In genomic region chr9:122302541-122302940, GRCh38 we compare ENCODE assay signal across 24 cellular contexts. TPM values are rescaled to one million over a fixed set of nuclear protein-coding genes. Genes with fewer than 3 reads are reported as not detected.
DNase-seq lines count a peak whose midpoint lies in the region; ATAC-seq and TF ChIP-seq lines count a peak whose summit lies in the region.
"Had no signal": no experiment of that assay in that cellular context is flagged by ENCODE, and none has a peak within 500 bp of the region (broad histone marks: within the 10 kb centered on the region; RNA-seq: fewer than 3 reads in every experiment).

No MANE protein-coding gene starts in this region.

- peaks cover 5% of the 10 kb centered on the region; the same call in 1 of the 2 replicates for H4K20me1 ChIP-seq in IMR-90 (ENCODE audit: insufficient read depth, low read length)

- CTCF ChIA-PET in IMR-90 (lab: Yijun Ruan, JAX), result no interaction called here

- no TSS peak for BruUV-seq in IMR-90 (replicated peaks; lab: Mats Ljungman, UMichigan)

- dilution Hi-C loops in IMR-90 (cut with HindIII; ENCODE audit: low sequenced_read_pairs, unreplicated experiment), result no loop called here

- no peak overlapping the region for H3K4ac ChIP-seq in IMR-90 (ENCODE audit: low read depth, low read length)

- WGBS in IMR-90 (ENCODE audit: extremely low coverage in 2 of 2, insufficient read length in 1 of 2), 2 experiments, result no CpG with 5 or more reads among the region's 1 CpG

- no peak overlapping the region for H3K18ac ChIP-seq in IMR-90 (ENCODE audit: low read depth, low read length)

- H3K9ac ChIP-seq in IMR-90 (ENCODE audit: low read depth, low read length) (no peak overlapping the region), SK-N-MC (ENCODE audit: insufficient read length) (no peak overlapping the region)
- H3K9ac ChIP-seq: BLaER1 had no signal

- no peaks in the 10 kb centered on the region for H3K9me3 Mint-ChIP-seq in activated T-cell treated with anti-CD3 and anti-CD28 coated beads, Interleukin-2, amount 50 U/mL, for 4 hours
- H3K9me3 Mint-ChIP-seq: CD4-positive, CD25-positive, alpha-beta regulatory T cell; GM23338 had no signal

- no peak overlapping the region for H3K4me3 Mint-ChIP-seq in activated T-cell treated with anti-CD3 and anti-CD28 coated beads, Interleukin-2, amount 50 U/mL, for 4 hours
- H3K4me3 Mint-ChIP-seq: CD4-positive, CD25-positive, alpha-beta regulatory T cell; GM23338 had no signal

- peaks cover 42% of the 10 kb centered on the region for H3K36me3 Mint-ChIP-seq in activated T-cell treated with anti-CD3 and anti-CD28 coated beads, Interleukin-2, amount 50 U/mL, for 4 hours (ENCODE audit: insufficient read depth)

- TF ChIP-seq RAD21 in IMR-90 (IDR thresholded peaks at IDR 0.05; ENCODE audit: low read length), result no peak

- no peaks in the 10 kb centered on the region for H3K9me3 ChIP-seq in IMR-90 (ENCODE audit: control insufficient read depth, insufficient read depth, low read length)
- H3K9me3 ChIP-seq in SK-N-MC (ENCODE audit: low read depth, low read length), result no peaks in the 10 kb centered on the region
- no peaks in the 10 kb centered on the region for H3K9me3 ChIP-seq in mucosa of descending colon
- H3K9me3 ChIP-seq: BLaER1, HAP-1, SJCRH30 had no signal

- no peak for ATAC-seq in IMR-90 (ENCODE audit: low read depth)
- peak; percentile 45 for ATAC-seq in mucosa of descending colon
- ATAC-seq in activated T-cell treated with anti-CD3 and anti-CD28 coated beads, Interleukin-2, amount 50 U/mL, for 4 hours, result no peak
- ATAC-seq in HG02884 (IDR thresholded peaks at IDR 0.05; ENCODE audit: unreplicated experiment), result no peak
- ATAC-seq: GM12878, GM23338, PC-3, Right ventricle myocardium inferior had no signal

- H2AFZ ChIP-seq in IMR-90 (replicated peaks; ENCODE audit: low read length, poor library complexity), result no peak overlapping the region
- H2AFZ ChIP-seq: GM23338 had no signal

- no peak for TF ChIP-seq CTCF in IMR-90 (conservative IDR thresholded peaks at IDR 0.05; ENCODE audit: low read depth, low read length)
- no peak for TF ChIP-seq CTCF in mucosa of descending colon (IDR thresholded peaks at IDR 0.05)

- H3K27ac ChIP-seq in IMR-90 (ENCODE audit: insufficient read depth, low read length), result no peak overlapping the region
- H3K27ac ChIP-seq in SK-N-MC, result no peak overlapping the region
- H3K27ac ChIP-seq: BLaER1 had no signal

- peaks cover 20 to 52% of the 10 kb centered on the region in 2 experiments for H3K79me1 ChIP-seq in IMR-90 (ENCODE audit: low read depth in 1 of 2, low read length in 2 of 2)

- H3K4me3 ChIP-seq in IMR-90 (ENCODE audit: insufficient read depth, low read depth, low read length) (no peak overlapping the region), SK-N-MC (no peak overlapping the region), mucosa of descending colon (no peak overlapping the region)
- H3K4me3 ChIP-seq: BLaER1, GM12878, GM23338, HAP-1, SJCRH30 had no signal

- TF ChIP-seq POLR2A in IMR-90 (IDR thresholded peaks at IDR 0.05; ENCODE audit: low read depth, low read length), result no peak

- H3K23ac ChIP-seq in IMR-90 (ENCODE audit: low read depth, low read length), result no peak overlapping the region

- H3K9me1 ChIP-seq in IMR-90 (ENCODE audit: insufficient read depth, low read length), result peaks cover 19% of the 10 kb centered on the region

- H3K14ac ChIP-seq in IMR-90 (replicated peaks; ENCODE audit: low read depth, low read length), result no peak overlapping the region

- DNase-seq in EH (ENCODE audit: low read depth) (peak; percentile 9), IMR-90 (peak; percentile 20), SK-N-MC (ENCODE audit: low read depth, low spot score) (peak; percentile 0), mucosa of descending colon (no peak), DMS153 (lab: John Stamatoyannopoulos, UW) (no peak)
- no peak for DNase-seq in activated T-cell treated with anti-CD3 and anti-CD28 coated beads, Interleukin-2, amount 50 U/mL, for 4 hours
- DNase-seq: CD4-positive, CD25-positive, alpha-beta regulatory T cell; DMS53; GDM1; MV-4-11; NCI-H1105; NCI-H2029; NCI-H345; NCI-H510A treated with DMSO at 0.1 percent for 48 hours; NCI-H774; NK-92 treated with Interleukin-12 subunit alpha and Interleukin-12 subunit beta, amount 100 ng/mL, for 24 hours; PC-3 had no signal

- no peak overlapping the region for H3K56ac ChIP-seq in IMR-90 (ENCODE audit: extremely low read depth, insufficient read depth, low read length)

- H3K27me3 ChIP-seq in IMR-90 (ENCODE audit: control insufficient read depth, insufficient read depth, low read length), result no peaks in the 10 kb centered on the region
- H3K27me3 ChIP-seq: BLaER1, SJCRH30 had no signal

- H2BK20ac ChIP-seq in IMR-90 (ENCODE audit: low read depth, low read length), result no peak overlapping the region

- no peak overlapping the region for H3K4me2 ChIP-seq in IMR-90 (ENCODE audit: low read depth, low read length)
- H3K4me2 ChIP-seq: BLaER1, GM23338 had no signal

- POLR2A ChIA-PET in IMR-90 (lab: Charles Lee; ENCODE audit: unreplicated experiment), result no interaction called here

- H2AK5ac ChIP-seq in IMR-90 (ENCODE audit: low read depth, low read length), result no peak overlapping the region

- H2BK5ac ChIP-seq in IMR-90 (ENCODE audit: low read depth, low read length, poor library complexity, severe bottlenecking), result peak overlapping the region; percentile 50

- in situ Hi-C loops in IMR-90 (cut with MboI; ENCODE audit: low sequenced_read_pairs), result no loop called here

- H3K27me3 Mint-ChIP-seq in activated T-cell treated with anti-CD3 and anti-CD28 coated beads, Interleukin-2, amount 50 U/mL, for 4 hours (ENCODE audit: low read depth), result no peaks in the 10 kb centered on the region
- H3K27me3 Mint-ChIP-seq: CD4-positive, CD25-positive, alpha-beta regulatory T cell had no signal

- H3K4me1 Mint-ChIP-seq in activated T-cell treated with anti-CD3 and anti-CD28 coated beads, Interleukin-2, amount 50 U/mL, for 4 hours (ENCODE audit: low read depth), result no peaks in the 10 kb centered on the region

- H4K8ac ChIP-seq in IMR-90 (ENCODE audit: low read depth in 2 of 2, low read length in 2 of 2), result no peak overlapping the region

- no peak overlapping the region for H2BK15ac ChIP-seq in IMR-90 (ENCODE audit: low read depth, low read length)

- H2AK9ac ChIP-seq in IMR-90 (replicated peaks; ENCODE audit: low read depth, low read length, poor library complexity), result no peak overlapping the region

- no peak overlapping the region for H4K91ac ChIP-seq in IMR-90 (ENCODE audit: insufficient read depth, low read depth, low read length)

- intact Hi-C loops in IMR-90 (cut with micrococcal nuclease), result no loop called here
- intact Hi-C loops in mucosa of descending colon (cut with DNase I, micrococcal nuclease), result no loop called here

- no peak overlapping the region for H4K5ac ChIP-seq in IMR-90 (ENCODE audit: low read depth, low read length)

- peaks cover 12% of the 10 kb centered on the region for H3K36me3 ChIP-seq in IMR-90 (ENCODE audit: control insufficient read depth, insufficient read depth, low read length)
- H3K36me3 ChIP-seq in SK-N-MC (ENCODE audit: insufficient read depth, low read length), result peaks cover 55% of the 10 kb centered on the region
- H3K36me3 ChIP-seq in mucosa of descending colon (ENCODE audit: low read depth), result no peaks in the 10 kb centered on the region

- H3K4me1 ChIP-seq in IMR-90 (ENCODE audit: control insufficient read depth, insufficient read depth, low read length), result peaks cover 12% of the 10 kb centered on the region
- no peaks in the 10 kb centered on the region for H3K4me1 ChIP-seq in mucosa of descending colon (ENCODE audit: low read depth)
- H3K4me1 ChIP-seq: BLaER1 had no signal

- no peak overlapping the region for H2BK120ac ChIP-seq in IMR-90 (ENCODE audit: low read depth, low read length)

TF ChIP-seq in IMR-90, 13 proteins besides CTCF, POLR2A, EP300 and RAD21:
- TF ChIP-seq RCOR1 (IDR thresholded peaks at IDR 0.05; ENCODE audit: insufficient replicate concordance, low read length), result no peak
- no peak for TF ChIP-seq NFE2L2 (IDR thresholded peaks at IDR 0.05; ENCODE audit: low read depth, low read length)
- TF ChIP-seq MAZ (IDR thresholded peaks at IDR 0.05; ENCODE audit: borderline replicate concordance, low read depth, low read length), result no peak
- no peak for TF ChIP-seq CEBPB (IDR thresholded peaks at IDR 0.05; ENCODE audit: low read depth, low read length)
- TF ChIP-seq MXI1 (IDR thresholded peaks at IDR 0.05; ENCODE audit: borderline replicate concordance, low read depth, low read length), result no peak

RNA-seq across cellular contexts. Expression of gene MRRF, which starts 37.9 kb away (rescaled TPM):
- 35.8 and 38.0 TPM in 2 replicates for total RNA-seq in IMR-90 (2012; rRNA removed)
- polyA plus RNA-seq in IMR-90 (2012; rRNA removed), result 27.1 and 32.1 TPM in 2 replicates
- polyA plus RNA-seq in IMR-90 (2012; cell fraction: cytosol; rRNA removed), result 6.7 and 9.3 TPM in 2 replicates
- polyA plus RNA-seq in IMR-90 (2012; cell fraction: nucleus; rRNA removed; ENCODE audit: low replicate concordance), result 10.8 and 60.6 TPM in 2 replicates
- total RNA-seq in mucosa of descending colon, result 10 to 100 TPM; 46.5 to 65.2 (median 62.4) TPM
- total RNA-seq in activated T-cell treated with anti-CD3 and anti-CD28 coated beads, Interleukin-2, amount 50 U/mL, for 4 hours, result 10 to 100 TPM; 93.0 to 94.4 (median 93.3) TPM

RNA-seq across cellular contexts. Expression of gene RBM18, which starts 37.9 kb away (rescaled TPM):
- total RNA-seq in IMR-90 (2012; rRNA removed), result 8.1 and 8.4 TPM in 2 replicates
- 13.8 and 15.6 TPM in 2 replicates for polyA plus RNA-seq in IMR-90 (2012; rRNA removed)
- polyA plus RNA-seq in IMR-90 (2012; cell fraction: cytosol; rRNA removed), result 1.8 and 2.6 TPM in 2 replicates
- 0.84 and 8.8 TPM in 2 replicates for polyA plus RNA-seq in IMR-90 (2012; cell fraction: nucleus; rRNA removed; ENCODE audit: low replicate concordance)
- total RNA-seq in mucosa of descending colon, result 10 to 100 TPM; 15.6 to 21.5 (median 17.2) TPM
- 10 to 100 TPM; 32.4 to 37.8 (median 36.2) TPM for total RNA-seq in activated T-cell treated with anti-CD3 and anti-CD28 coated beads, Interleukin-2, amount 50 U/mL, for 4 hours

Comparison
In these comparisons a context has a peak if more than half of its experiments do, and no peak if none do; other contexts are left out.
1. DNase-seq: peak in EH (single experiment), IMR-90 (single experiment) and SK-N-MC (single experiment); none in mucosa of descending colon (0 of 3), activated T-cell treated with anti-CD3 and anti-CD28 coated beads, Interleukin-2, amount 50 U/mL, for 4 hours (single experiment) and DMS153 (single experiment).